Comparison of ENCODE assay signal across 3 cellular contexts in the genomic region with DNA sequence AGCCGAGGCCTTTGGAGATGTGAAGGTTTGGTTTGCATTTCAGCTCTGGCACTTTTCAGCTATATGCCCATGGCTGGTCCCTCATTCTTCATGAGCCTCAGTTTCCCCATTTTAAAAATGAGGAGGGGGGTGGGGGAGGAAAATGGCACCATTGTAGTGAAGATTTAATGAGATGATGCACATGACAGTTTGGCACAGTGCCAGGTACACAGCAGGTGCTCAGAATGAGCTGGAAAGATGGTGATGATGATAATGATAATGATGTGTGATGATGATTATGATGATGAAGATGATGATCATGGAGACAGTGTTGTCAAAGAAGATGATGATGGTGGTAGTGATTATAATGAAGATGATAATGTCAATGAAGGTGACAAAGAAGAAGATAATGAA.
A peak's percentile ranks its signal among the peaks of the same experiment; 100 is the strongest.
TF ChIP-seq lines count a peak whose summit lies in the region.

No MANE protein-coding gene starts in this region.

TF ChIP-seq in A549, 52 proteins besides CTCF, POLR2A, EP300 and RAD21 (continued from another document):
- TF ChIP-seq HOXB13 (CRISPR knock-in tag; IDR thresholded peaks at IDR 0.05; ENCODE audit: low read depth) (no peak), HEYL (CRISPR knock-in tag; IDR thresholded peaks at IDR 0.05) (no peak), ZFP36 (IDR thresholded peaks at IDR 0.05; ENCODE audit: borderline replicate concordance, partially characterized antibody) (no peak), REST (IDR thresholded peaks at IDR 0.05) (no peak), EHF (CRISPR knock-in tag; IDR thresholded peaks at IDR 0.05) (no peak), MAZ (IDR thresholded peaks at IDR 0.05; ENCODE audit: borderline replicate concordance, low read depth, low read length) (no peak), TFCP2L1 (CRISPR knock-in tag; IDR thresholded peaks at IDR 0.05) (no peak)
- TF ChIP-seq, protein P1, sequence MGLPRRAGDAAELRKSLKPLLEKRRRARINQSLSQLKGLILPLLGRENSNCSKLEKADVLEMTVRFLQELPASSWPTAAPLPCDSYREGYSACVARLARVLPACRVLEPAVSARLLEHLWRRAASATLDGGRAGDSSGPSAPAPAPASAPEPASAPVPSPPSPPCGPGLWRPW (IDR thresholded peaks at IDR 0.05): no peak

TF ChIP-seq in GM23338, 12 proteins besides CTCF, POLR2A, EP300 and RAD21 (continued from another document and continues in another):
- TF ChIP-seq, protein P2, sequence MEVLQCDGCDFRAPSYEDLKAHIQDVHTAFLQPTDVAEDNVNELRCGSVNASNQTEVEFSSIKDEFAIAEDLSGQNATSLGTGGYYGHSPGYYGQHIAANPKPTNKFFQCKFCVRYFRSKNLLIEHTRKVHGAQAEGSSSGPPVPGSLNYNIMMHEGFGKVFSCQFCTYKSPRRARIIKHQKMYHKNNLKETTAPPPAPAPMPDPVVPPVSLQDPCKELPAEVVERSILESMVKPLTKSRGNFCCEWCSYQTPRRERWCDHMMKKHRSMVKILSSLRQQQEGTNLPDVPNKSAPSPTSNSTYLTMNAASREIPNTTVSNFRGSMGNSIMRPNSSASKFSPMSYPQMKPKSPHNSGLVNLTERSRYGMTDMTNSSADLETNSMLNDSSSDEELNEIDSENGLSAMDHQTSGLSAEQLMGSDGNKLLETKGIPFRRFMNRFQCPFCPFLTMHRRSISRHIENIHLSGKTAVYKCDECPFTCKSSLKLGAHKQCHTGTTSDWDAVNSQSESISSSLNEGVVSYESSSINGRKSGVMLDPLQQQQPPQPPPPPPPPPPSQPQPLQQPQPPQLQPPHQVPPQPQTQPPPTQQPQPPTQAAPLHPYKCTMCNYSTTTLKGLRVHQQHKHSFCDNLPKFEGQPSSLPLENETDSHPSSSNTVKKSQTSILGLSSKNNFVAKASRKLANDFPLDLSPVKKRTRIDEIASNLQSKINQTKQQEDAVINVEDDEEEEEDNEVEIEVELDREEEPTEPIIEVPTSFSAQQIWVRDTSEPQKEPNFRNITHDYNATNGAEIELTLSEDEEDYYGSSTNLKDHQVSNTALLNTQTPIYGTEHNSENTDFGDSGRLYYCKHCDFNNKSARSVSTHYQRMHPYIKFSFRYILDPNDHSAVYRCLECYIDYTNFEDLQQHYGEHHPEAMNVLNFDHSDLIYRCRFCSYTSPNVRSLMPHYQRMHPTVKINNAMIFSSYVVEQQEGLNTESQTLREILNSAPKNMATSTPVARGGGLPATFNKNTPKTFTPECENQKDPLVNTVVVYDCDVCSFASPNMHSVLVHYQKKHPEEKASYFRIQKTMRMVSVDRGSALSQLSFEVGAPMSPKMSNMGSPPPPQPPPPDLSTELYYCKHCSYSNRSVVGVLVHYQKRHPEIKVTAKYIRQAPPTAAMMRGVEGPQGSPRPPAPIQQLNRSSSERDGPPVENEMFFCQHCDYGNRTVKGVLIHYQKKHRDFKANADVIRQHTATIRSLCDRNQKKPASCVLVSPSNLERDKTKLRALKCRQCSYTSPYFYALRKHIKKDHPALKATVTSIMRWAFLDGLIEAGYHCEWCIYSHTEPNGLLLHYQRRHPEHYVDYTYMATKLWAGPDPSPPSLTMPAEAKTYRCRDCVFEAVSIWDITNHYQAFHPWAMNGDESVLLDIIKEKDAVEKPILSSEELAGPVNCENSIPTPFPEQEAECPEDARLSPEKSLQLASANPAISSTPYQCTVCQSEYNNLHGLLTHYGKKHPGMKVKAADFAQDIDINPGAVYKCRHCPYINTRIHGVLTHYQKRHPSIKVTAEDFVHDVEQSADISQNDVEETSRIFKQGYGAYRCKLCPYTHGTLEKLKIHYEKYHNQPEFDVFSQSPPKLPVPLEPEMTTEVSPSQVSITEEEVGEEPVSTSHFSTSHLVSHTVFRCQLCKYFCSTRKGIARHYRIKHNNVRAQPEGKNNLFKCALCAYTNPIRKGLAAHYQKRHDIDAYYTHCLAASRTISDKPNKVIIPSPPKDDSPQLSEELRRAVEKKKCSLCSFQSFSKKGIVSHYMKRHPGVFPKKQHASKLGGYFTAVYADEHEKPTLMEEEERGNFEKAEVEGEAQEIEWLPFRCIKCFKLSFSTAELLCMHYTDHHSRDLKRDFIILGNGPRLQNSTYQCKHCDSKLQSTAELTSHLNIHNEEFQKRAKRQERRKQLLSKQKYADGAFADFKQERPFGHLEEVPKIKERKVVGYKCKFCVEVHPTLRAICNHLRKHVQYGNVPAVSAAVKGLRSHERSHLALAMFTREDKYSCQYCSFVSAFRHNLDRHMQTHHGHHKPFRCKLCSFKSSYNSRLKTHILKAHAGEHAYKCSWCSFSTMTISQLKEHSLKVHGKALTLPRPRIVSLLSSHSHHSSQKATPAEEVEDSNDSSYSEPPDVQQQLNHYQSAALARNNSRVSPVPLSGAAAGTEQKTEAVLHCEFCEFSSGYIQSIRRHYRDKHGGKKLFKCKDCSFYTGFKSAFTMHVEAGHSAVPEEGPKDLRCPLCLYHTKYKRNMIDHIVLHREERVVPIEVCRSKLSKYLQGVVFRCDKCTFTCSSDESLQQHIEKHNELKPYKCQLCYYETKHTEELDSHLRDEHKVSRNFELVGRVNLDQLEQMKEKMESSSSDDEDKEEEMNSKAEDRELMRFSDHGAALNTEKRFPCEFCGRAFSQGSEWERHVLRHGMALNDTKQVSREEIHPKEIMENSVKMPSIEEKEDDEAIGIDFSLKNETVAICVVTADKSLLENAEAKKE (CRISPR knock-in tag; IDR thresholded peaks at IDR 0.05): no peak
- no peak for TF ChIP-seq JUNB (IDR thresholded peaks at IDR 0.05; ENCODE audit: unreplicated experiment)
- no peak for TF ChIP-seq NANOG (IDR thresholded peaks at IDR 0.05; ENCODE audit: borderline replicate concordance)
- TF ChIP-seq ZNF331 (CRISPR knock-in tag; IDR thresholded peaks at IDR 0.05; ENCODE audit: low read depth): no peak
- no peak for TF ChIP-seq POLR2AphosphoS5 (IDR thresholded peaks at IDR 0.05; ENCODE audit: low read depth)
- no peak for TF ChIP-seq STAT1 (IDR thresholded peaks at IDR 0.05; ENCODE audit: unreplicated experiment)
- TF ChIP-seq CREB1 (CRISPR knock-in tag; IDR thresholded peaks at IDR 0.05; ENCODE audit: low read depth): no peak
- TF ChIP-seq ETS1 (IDR thresholded peaks at IDR 0.05): no peak

TF ChIP-seq in K562, 482 proteins besides CTCF, POLR2A, EP300 and RAD21:
- TF ChIP-seq VEZF1 (CRISPR knock-in tag; IDR thresholded peaks at IDR 0.05) (no peak), PCBP2 (IDR thresholded peaks at IDR 0.05; ENCODE audit: low read depth, low read length, poor library complexity, severe bottlenecking) (no peak), KLF6 (CRISPR knock-in tag; IDR thresholded peaks at IDR 0.05; ENCODE audit: borderline replicate concordance) (no peak), GTF3C2 (IDR thresholded peaks at IDR 0.05; ENCODE audit: borderline replicate concordance, extremely low read depth, insufficient read length) (no peak), MAFF (IDR thresholded peaks at IDR 0.05; ENCODE audit: low read length) (no peak), KDM1A (IDR thresholded peaks at IDR 0.05) (0 out of 4 replicates have a peak, but pooled peaks of 1 of the 2 experiments have one; percentile 10), ZNF41 (CRISPR knock-in tag; conservative IDR thresholded peaks at IDR 0.05) (no peak), NFIX (CRISPR knock-in tag; IDR thresholded peaks at IDR 0.05; ENCODE audit: low read depth) (peak; percentile 91), NFIC (IDR thresholded peaks at IDR 0.05) (peak; percentile 98), WHSC1 (IDR thresholded peaks at IDR 0.05; ENCODE audit: low read length) (no peak), ZNF699 (CRISPR knock-in tag; IDR thresholded peaks at IDR 0.05; ENCODE audit: insufficient replicate concordance) (no peak)
